ENCODE assay signal across 1 cellular context in the genomic region with DNA sequence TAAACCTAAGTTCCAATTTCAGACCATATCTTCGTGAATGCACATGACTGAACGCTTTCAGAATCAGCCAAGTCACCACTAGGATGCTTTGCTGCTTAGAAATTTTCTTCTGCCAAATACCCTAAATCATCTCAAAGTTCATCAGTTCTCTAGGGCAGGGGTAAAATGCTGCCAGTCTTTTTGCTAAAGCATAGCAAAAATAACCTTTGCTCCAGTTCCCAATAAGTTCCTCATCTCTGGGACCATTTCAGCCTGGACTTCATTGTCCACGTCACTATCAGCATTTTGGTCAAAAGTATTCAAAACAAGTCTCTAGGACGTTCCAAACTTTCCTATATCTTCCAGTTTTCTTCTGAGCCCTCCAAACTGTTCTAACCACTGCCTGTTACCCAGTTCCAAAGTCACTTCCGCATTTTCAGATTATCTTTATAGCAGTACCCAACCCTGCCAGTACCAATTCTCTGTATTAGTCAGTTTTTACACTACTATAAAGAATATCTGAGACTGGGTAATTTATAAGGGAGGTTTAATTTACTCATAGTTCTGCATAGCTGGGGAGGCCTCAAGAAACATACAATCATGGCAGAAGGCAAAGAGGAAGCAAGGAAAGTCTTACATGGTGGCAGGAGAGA.
TF ChIP-seq lines count a peak whose summit lies in the region.

No MANE protein-coding gene starts in this region.

TF ChIP-seq in GM12878, 131 proteins besides CTCF, POLR2A, EP300 and RAD21 (continued from another document):
- TF ChIP-seq, protein P1, sequence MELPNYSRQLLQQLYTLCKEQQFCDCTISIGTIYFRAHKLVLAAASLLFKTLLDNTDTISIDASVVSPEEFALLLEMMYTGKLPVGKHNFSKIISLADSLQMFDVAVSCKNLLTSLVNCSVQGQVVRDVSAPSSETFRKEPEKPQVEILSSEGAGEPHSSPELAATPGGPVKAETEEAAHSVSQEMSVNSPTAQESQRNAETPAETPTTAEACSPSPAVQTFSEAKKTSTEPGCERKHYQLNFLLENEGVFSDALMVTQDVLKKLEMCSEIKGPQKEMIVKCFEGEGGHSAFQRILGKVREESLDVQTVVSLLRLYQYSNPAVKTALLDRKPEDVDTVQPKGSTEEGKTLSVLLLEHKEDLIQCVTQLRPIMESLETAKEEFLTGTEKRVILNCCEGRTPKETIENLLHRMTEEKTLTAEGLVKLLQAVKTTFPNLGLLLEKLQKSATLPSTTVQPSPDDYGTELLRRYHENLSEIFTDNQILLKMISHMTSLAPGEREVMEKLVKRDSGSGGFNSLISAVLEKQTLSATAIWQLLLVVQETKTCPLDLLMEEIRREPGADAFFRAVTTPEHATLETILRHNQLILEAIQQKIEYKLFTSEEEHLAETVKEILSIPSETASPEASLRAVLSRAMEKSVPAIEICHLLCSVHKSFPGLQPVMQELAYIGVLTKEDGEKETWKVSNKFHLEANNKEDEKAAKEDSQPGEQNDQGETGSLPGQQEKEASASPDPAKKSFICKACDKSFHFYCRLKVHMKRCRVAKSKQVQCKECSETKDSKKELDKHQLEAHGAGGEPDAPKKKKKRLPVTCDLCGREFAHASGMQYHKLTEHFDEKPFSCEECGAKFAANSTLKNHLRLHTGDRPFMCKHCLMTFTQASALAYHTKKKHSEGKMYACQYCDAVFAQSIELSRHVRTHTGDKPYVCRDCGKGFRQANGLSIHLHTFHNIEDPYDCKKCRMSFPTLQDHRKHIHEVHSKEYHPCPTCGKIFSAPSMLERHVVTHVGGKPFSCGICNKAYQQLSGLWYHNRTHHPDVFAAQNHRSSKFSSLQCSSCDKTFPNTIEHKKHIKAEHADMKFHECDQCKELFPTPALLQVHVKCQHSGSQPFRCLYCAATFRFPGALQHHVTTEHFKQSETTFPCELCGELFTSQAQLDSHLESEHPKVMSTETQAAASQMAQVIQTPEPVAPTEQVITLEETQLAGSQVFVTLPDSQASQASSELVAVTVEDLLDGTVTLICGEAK (IDR thresholded peaks at IDR 0.05; ENCODE audit: borderline replicate concordance): no peak
- TF ChIP-seq, protein P2, sequence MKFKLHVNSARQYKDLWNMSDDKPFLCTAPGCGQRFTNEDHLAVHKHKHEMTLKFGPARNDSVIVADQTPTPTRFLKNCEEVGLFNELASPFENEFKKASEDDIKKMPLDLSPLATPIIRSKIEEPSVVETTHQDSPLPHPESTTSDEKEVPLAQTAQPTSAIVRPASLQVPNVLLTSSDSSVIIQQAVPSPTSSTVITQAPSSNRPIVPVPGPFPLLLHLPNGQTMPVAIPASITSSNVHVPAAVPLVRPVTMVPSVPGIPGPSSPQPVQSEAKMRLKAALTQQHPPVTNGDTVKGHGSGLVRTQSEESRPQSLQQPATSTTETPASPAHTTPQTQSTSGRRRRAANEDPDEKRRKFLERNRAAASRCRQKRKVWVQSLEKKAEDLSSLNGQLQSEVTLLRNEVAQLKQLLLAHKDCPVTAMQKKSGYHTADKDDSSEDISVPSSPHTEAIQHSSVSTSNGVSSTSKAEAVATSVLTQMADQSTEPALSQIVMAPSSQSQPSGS (IDR thresholded peaks at IDR 0.05; ENCODE audit: low read length): no peak
- no peak for TF ChIP-seq RCOR1 (conservative IDR thresholded peaks at IDR 0.05; ENCODE audit: low read depth, low read length)
TF ChIP-seq in GM12878: peak in this region for 0.
